7 cellular contexts compared by ENCODE assay signal in the genomic region with DNA sequence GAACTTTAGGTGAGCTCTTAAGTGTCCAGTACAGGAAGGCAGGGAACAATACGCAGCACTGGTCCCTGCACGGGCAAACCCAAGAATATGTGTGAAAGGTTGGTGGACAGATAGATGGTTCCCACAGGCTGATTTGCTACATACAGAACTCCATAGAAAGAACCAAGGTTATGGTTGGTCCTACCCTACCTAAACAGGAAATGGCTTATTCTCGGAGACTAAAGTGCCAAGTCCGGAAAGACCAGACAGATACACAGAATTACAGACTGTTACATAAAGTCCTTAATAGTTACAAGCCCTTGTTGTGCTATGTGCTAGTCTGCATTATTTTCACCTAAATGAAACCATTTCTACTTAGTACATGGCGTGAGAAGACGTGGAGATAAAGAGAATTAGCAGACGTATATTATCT. TPM values are rescaled to one million over a fixed set of nuclear protein-coding genes. Genes with fewer than 3 reads are reported as not detected.
DNase-seq lines count a peak whose midpoint lies in the region; ATAC-seq and TF ChIP-seq lines count a peak whose summit lies in the region.

No MANE protein-coding gene starts in this region.

- H3K9me2 ChIP-seq in hepatocyte (replicated peaks; ENCODE audit: insufficient read depth): no peaks in the 10 kb centered on the region

- H3K9ac ChIP-seq in KMS-11: peak overlapping the region; percentile 59; the same call in 1 of the 2 replicates
- H3K9ac ChIP-seq in skeletal muscle satellite cell (ENCODE audit: low read depth, low read length): peak overlapping the region; percentile 89

- H3K27me3 Mint-ChIP-seq in activated T-helper 2 cell treated with anti-CD3 and anti-CD28 coated beads, Interferon-gamma antibody, Interleukin-2, Interleukin-4, amounts not matched to agents 10 μg/mL and 5 μg/mL and 100 μg/mL, durations not matched to agents 14 hours and 24 hours and 36 hours (ENCODE audit: low read depth): peaks cover 2% of the 10 kb centered on the region

- peak overlapping the region; percentile 50 for H2AFZ ChIP-seq in KMS-11 (ENCODE audit: low read depth)
- H2AFZ ChIP-seq in hepatocyte: peak overlapping the region; percentile 41

- 4% methylated on average over 7 of the region's 7 CpGs for WGBS in hepatocyte (ENCODE audit: low lambda C conversion rate, missing lambda C conversion rate)

- peak overlapping the region; percentile 100 for H3K4me3 Mint-ChIP-seq in activated T-helper 2 cell treated with anti-CD3 and anti-CD28 coated beads, Interferon-gamma antibody, Interleukin-2, Interleukin-4, amounts not matched to agents 10 μg/mL and 5 μg/mL and 100 μg/mL, durations not matched to agents 14 hours and 24 hours and 36 hours (ENCODE audit: low read depth)

- ATAC-seq in GM18867 (IDR thresholded peaks at IDR 0.05; ENCODE audit: unreplicated experiment) (no peak), GM21528 (IDR thresholded peaks at IDR 0.05; ENCODE audit: low FRiP score, unreplicated experiment) (no peak)

- peaks cover 54% of the 10 kb centered on the region for H3K79me2 ChIP-seq in KMS-11 (ENCODE audit: insufficient read depth, low read depth)
- peaks cover 42% of the 10 kb centered on the region for H3K79me2 ChIP-seq in hepatocyte

- H3K4me3 ChIP-seq in KMS-11 (IDR thresholded peaks at IDR 0.05; ENCODE audit: insufficient read depth, low read depth, low read length) (peak overlapping the region; percentile 24), hepatocyte (peak overlapping the region; percentile 96), skeletal muscle satellite cell (ENCODE audit: low read length) (peak overlapping the region; percentile 98)

- H3K4me2 ChIP-seq in KMS-11 (peak overlapping the region; percentile 82), hepatocyte (peak overlapping the region; percentile 74), skeletal muscle satellite cell (ENCODE audit: low read length) (peak overlapping the region; percentile 79)

- intact Hi-C loops in activated T-helper 2 cell treated with anti-CD3 and anti-CD28 coated beads, Interferon-gamma antibody, Interleukin-2, Interleukin-4, amounts not matched to agents 10 μg/mL and 5 μg/mL and 100 μg/mL, durations not matched to agents 14 hours and 24 hours and 36 hours (cut with micrococcal nuclease): no loop called here

- DNase-seq in ELR (ENCODE audit: low read depth) (peak; percentile 59), hepatocyte (ENCODE audit: low spot score) (peak; percentile 39)
- no peak for DNase-seq in activated T-helper 2 cell treated with anti-CD3 and anti-CD28 coated beads, Interferon-gamma antibody, Interleukin-2, Interleukin-4, amounts not matched to agents 10 μg/mL and 5 μg/mL and 100 μg/mL, durations not matched to agents 14 hours and 24 hours and 36 hours (ENCODE audit: low spot score)

- H3K9me3 ChIP-seq in hepatocyte (ENCODE audit: low read depth): no peaks in the 10 kb centered on the region
- H3K9me3 ChIP-seq in skeletal muscle satellite cell (replicated peaks; ENCODE audit: low read length): no peaks in the 10 kb centered on the region

- no peaks in the 10 kb centered on the region for H3K27me3 ChIP-seq in KMS-11 (ENCODE audit: insufficient read depth, low read depth)
- no peaks in the 10 kb centered on the region for H3K27me3 ChIP-seq in hepatocyte
- H3K27me3 ChIP-seq in skeletal muscle satellite cell (ENCODE audit: control insufficient read depth, insufficient read depth, low read length): peaks cover 10% of the 10 kb centered on the region

- H3K4me1 ChIP-seq in KMS-11 (ENCODE audit: low read depth, poor library complexity, severe bottlenecking): peaks cover 33% of the 10 kb centered on the region
- H3K4me1 ChIP-seq in hepatocyte (ENCODE audit: insufficient read depth): peaks cover 24% of the 10 kb centered on the region
- peaks cover 16% of the 10 kb centered on the region for H3K4me1 ChIP-seq in skeletal muscle satellite cell (ENCODE audit: control insufficient read depth, insufficient read depth, low read length)

- peak overlapping the region; percentile 97 for H3K27ac Mint-ChIP-seq in activated T-helper 2 cell treated with anti-CD3 and anti-CD28 coated beads, Interferon-gamma antibody, Interleukin-2, Interleukin-4, amounts not matched to agents 10 μg/mL and 5 μg/mL and 100 μg/mL, durations not matched to agents 14 hours and 24 hours and 36 hours

- peaks cover 6% of the 10 kb centered on the region for H3K36me3 Mint-ChIP-seq in activated T-helper 2 cell treated with anti-CD3 and anti-CD28 coated beads, Interferon-gamma antibody, Interleukin-2, Interleukin-4, amounts not matched to agents 10 μg/mL and 5 μg/mL and 100 μg/mL, durations not matched to agents 14 hours and 24 hours and 36 hours (ENCODE audit: low read depth)

- H4K20me1 ChIP-seq in KMS-11 (ENCODE audit: insufficient read depth) (0 out of 2 replicates have a peak, but pooled peaks cover 18% of the 10 kb centered on the region), hepatocyte (ENCODE audit: insufficient read depth, poor library complexity, severe bottlenecking) (peaks cover 32% of the 10 kb centered on the region)

- TF ChIP-seq CTCF in KMS-11 (conservative IDR thresholded peaks at IDR 0.05; ENCODE audit: low read depth, low read length) (no peak), hepatocyte (IDR thresholded peaks at IDR 0.05; ENCODE audit: poor library complexity) (no peak)

- H3K9me3 Mint-ChIP-seq in activated T-helper 2 cell treated with anti-CD3 and anti-CD28 coated beads, Interferon-gamma antibody, Interleukin-2, Interleukin-4, amounts not matched to agents 10 μg/mL and 5 μg/mL and 100 μg/mL, durations not matched to agents 14 hours and 24 hours and 36 hours: no peaks in the 10 kb centered on the region

- no peaks in the 10 kb centered on the region for H3K36me3 ChIP-seq in KMS-11 (ENCODE audit: insufficient read depth)
- H3K36me3 ChIP-seq in hepatocyte (replicated peaks; ENCODE audit: insufficient read depth, low read depth): no peaks in the 10 kb centered on the region
- H3K36me3 ChIP-seq in skeletal muscle satellite cell (ENCODE audit: insufficient read depth, low read length): no peaks in the 10 kb centered on the region

- peaks cover 30% of the 10 kb centered on the region for H3K4me1 Mint-ChIP-seq in activated T-helper 2 cell treated with anti-CD3 and anti-CD28 coated beads, Interferon-gamma antibody, Interleukin-2, Interleukin-4, amounts not matched to agents 10 μg/mL and 5 μg/mL and 100 μg/mL, durations not matched to agents 14 hours and 24 hours and 36 hours (ENCODE audit: low read depth)

- H3K27ac ChIP-seq in KMS-11: peak overlapping the region; percentile 37; the same call in 1 of the 2 replicates
- H3K27ac ChIP-seq in hepatocyte: peak overlapping the region; percentile 99

RNA-seq across cellular contexts. Expression of gene REV1, which starts 1.2 kb away (rescaled TPM):
- 39.4 and 41.3 TPM in 2 replicates for total RNA-seq in activated T-helper 2 cell treated with anti-CD3 and anti-CD28 coated beads, Interferon-gamma antibody, Interleukin-2, Interleukin-4, amounts not matched to agents 10 μg/mL and 5 μg/mL and 100 μg/mL, durations not matched to agents 14 hours and 24 hours and 36 hours
- total RNA-seq in hepatocyte: 31.2 and 31.4 TPM in 2 replicates
- polyA plus RNA-seq in hepatocyte: 23.9 and 25.9 TPM in 2 replicates
- total RNA-seq in skeletal muscle satellite cell (2012; rRNA removed): 19.5 and 20.1 TPM in 2 replicates

Comparison
In these comparisons a context has a peak if more than half of its experiments do, and no peak if none do; other contexts are left out.
1. H3K4me3 ChIP-seq: peak in every context shown above with its lines; median percentile 98 in skeletal muscle satellite cell; 96 in hepatocyte; 24 in KMS-11.